23 cellular contexts compared by ENCODE assay signal in the genomic region with DNA sequence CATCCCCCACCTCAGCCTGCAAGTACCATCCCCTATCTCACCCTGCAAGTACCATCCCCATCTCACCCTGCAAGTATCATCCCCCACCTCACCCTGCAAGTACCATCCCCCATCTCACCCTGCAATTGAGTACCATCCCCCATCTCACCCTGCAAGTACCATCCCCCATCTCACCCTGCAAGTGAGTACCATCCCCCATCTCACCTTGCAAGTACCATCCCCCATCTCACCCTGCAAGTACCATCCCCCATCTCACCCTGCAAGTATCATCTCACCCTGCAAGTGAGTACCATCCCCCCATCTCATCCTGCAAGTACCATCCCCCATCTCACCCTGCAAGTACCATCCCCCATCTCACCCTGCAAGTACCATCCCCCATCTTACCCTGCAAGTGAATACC. TPM values are rescaled to one million over a fixed set of nuclear protein-coding genes. Genes with fewer than 3 reads are reported as not detected.
DNase-seq lines count a peak whose midpoint lies in the region; ATAC-seq, FAIRE-seq and TF ChIP-seq lines count a peak whose summit lies in the region.
"Had no signal": no experiment of that assay in that cellular context is flagged by ENCODE, and none has a peak within 500 bp of the region (broad histone marks: within the 10 kb centered on the region; RNA-seq: fewer than 3 reads in every experiment).

No MANE protein-coding gene starts in this region.

- CTCF ChIA-PET in HepG2 (lab: Yijun Ruan, JAX; ENCODE audit: low intra/inter-chr PET ratio, low total read pairs): no interaction called here

- H3K4ac ChIP-seq in mesendoderm (ENCODE audit: low read depth, low read length): no peak overlapping the region

- POLR2A ChIA-PET in HepG2 (lab: Yijun Ruan, JAX): no interaction called here

- H3K4me2 ChIP-seq in mesendoderm (ENCODE audit: low read length) (no peak overlapping the region), HepG2 (ENCODE audit: low read depth, low read length) (no peak overlapping the region)
- H3K4me2 ChIP-seq: BLaER1 treated with 17β-estradiol and CSF1 and Interleukin-3, amounts not matched to agents 10 nM and 100 nM had no signal

- H4K5ac ChIP-seq in mesendoderm (ENCODE audit: low read length): no peak overlapping the region

- H4K8ac ChIP-seq in mesendoderm (ENCODE audit: low read depth, low read length): no peak overlapping the region

- no peak for TF ChIP-seq CTCF in NB4 (IDR thresholded peaks at IDR 0.05; ENCODE audit: low read depth, low read length)
- TF ChIP-seq CTCF in HepG2 (CRISPR knock-in tag; IDR thresholded peaks at IDR 0.05): no peak

- no TSS peak for BruUV-seq in HepG2 (replicated peaks; lab: Mats Ljungman, UMichigan)

- H3K4me1 ChIP-seq in mesendoderm (ENCODE audit: control insufficient read depth, low read depth, low read length) (no peaks in the 10 kb centered on the region), HepG2 (ENCODE audit: insufficient read depth, low read length) (peaks cover 1% of the 10 kb centered on the region)
- H3K4me1 ChIP-seq: BE2C, HAP-1 had no signal

- TF ChIP-seq EP300 in HepG2 (IDR thresholded peaks at IDR 0.05; ENCODE audit: low read depth in 2 of 2, low read length in 2 of 2) (no peak), HepG2 (CRISPR knock-in tag; IDR thresholded peaks at IDR 0.05; ENCODE audit: borderline replicate concordance) (no peak)

- H4K20me1 ChIP-seq in HepG2 (ENCODE audit: insufficient read depth, low read length): no peaks in the 10 kb centered on the region

- TF ChIP-seq RAD21 in HepG2 (CRISPR knock-in tag; IDR thresholded peaks at IDR 0.05): no peak

- no peaks in the 10 kb centered on the region for H3K27me3 ChIP-seq in mesendoderm (ENCODE audit: insufficient read depth, low read length, poor library complexity)
- no peaks in the 10 kb centered on the region for H3K27me3 ChIP-seq in HepG2 (ENCODE audit: control insufficient read depth in 1 of 2, insufficient read depth in 2 of 2, low read length in 2 of 2)
- H3K27me3 ChIP-seq: BE2C had no signal

- H3K36me3 ChIP-seq in mesendoderm (ENCODE audit: control insufficient read depth, insufficient read depth, low read length): peaks cover 15% of the 10 kb centered on the region
- peaks cover 18 to 90% of the 10 kb centered on the region in 2 experiments for H3K36me3 ChIP-seq in HepG2 (replicated peaks in 1 of 2; ENCODE audit: control insufficient read depth in 1 of 2, insufficient read depth in 2 of 2, low read length in 2 of 2)

- peak; percentile 78 for FAIRE-seq in urothelium cell line (lab: Jason Lieb, UNC)
- FAIRE-seq in HepG2 (lab: Jason Lieb, UNC): no peak
- FAIRE-seq: A204.1, D721Med, GM12878, H54 had no signal

- ATAC-seq in HG03432 (IDR thresholded peaks at IDR 0.05; ENCODE audit: unreplicated experiment): no peak
- ATAC-seq in HepG2: no peak
- ATAC-seq: GM12878 had no signal

- H3K4me3 ChIP-seq in NB4 (ENCODE audit: low read depth, low read length) (no peak overlapping the region), mesendoderm (ENCODE audit: low read length) (no peak overlapping the region), HepG2 (replicated peaks in 1 of 3; ENCODE audit: insufficient read depth in 1 of 3, low read depth in 2 of 3, low read length in 3 of 3) (no peak overlapping the region)
- H3K4me3 ChIP-seq: BLaER1 treated with 17β-estradiol and CSF1 and Interleukin-3, amounts not matched to agents 10 nM and 100 nM; GM12878; GM23248; HAP-1 had no signal

- H2BK5ac ChIP-seq in mesendoderm (ENCODE audit: low read length): no peak overlapping the region

- H3K79me1 ChIP-seq in mesendoderm (ENCODE audit: low read length): no peaks in the 10 kb centered on the region

- no peaks in the 10 kb centered on the region for H3K9me3 ChIP-seq in HepG2 (ENCODE audit: low read length)
- H3K9me3 ChIP-seq: BE2C; BLaER1 treated with 17β-estradiol and CSF1 and Interleukin-3, amounts not matched to agents 10 nM and 100 nM; HAP-1 had no signal

- intact Hi-C loops in HepG2 (cut with micrococcal nuclease; ENCODE audit: unreplicated experiment): no loop called here

- H3K18ac ChIP-seq in mesendoderm (ENCODE audit: low read length): no peak overlapping the region

- no peak overlapping the region for H3K23ac ChIP-seq in mesendoderm (ENCODE audit: low read length)

- in situ Hi-C loops in HepG2 (cut with HindIII; ENCODE audit: extremely low pct_ligation_motif_present, low pct_unique_long_range_greater_than_20kb): no loop called here

- no peak overlapping the region for H3K56ac ChIP-seq in mesendoderm (ENCODE audit: low read length)

- H3K9ac ChIP-seq in mesendoderm (ENCODE audit: low read length) (no peak overlapping the region), HepG2 (ENCODE audit: insufficient read depth, low read depth, low read length) (no peak overlapping the region)
- H3K9ac ChIP-seq: BLaER1 treated with 17β-estradiol and CSF1 and Interleukin-3, amounts not matched to agents 10 nM and 100 nM; GM23248 had no signal

- no peak overlapping the region for H3K27ac ChIP-seq in mesendoderm (ENCODE audit: low read depth, low read length)
- no peak overlapping the region for H3K27ac ChIP-seq in HepG2 (ENCODE audit: extremely low read length, insufficient read depth, low read length)
- H3K27ac ChIP-seq: BLaER1 treated with 17β-estradiol and CSF1 and Interleukin-3, amounts not matched to agents 10 nM and 100 nM; GM23248 had no signal

- no peak overlapping the region for H2BK120ac ChIP-seq in mesendoderm (ENCODE audit: low read depth, low read length)

- TF ChIP-seq POLR2A in NB4 (IDR thresholded peaks at IDR 0.05; ENCODE audit: extremely low read depth, insufficient read length): no peak
- TF ChIP-seq POLR2A in HepG2 (IDR thresholded peaks at IDR 0.05; ENCODE audit: insufficient read depth in 1 of 2, low read depth in 2 of 2, low read length in 2 of 2): no peak

- H3K79me2 ChIP-seq in mesendoderm (ENCODE audit: control insufficient read depth, insufficient read depth, low read length) (no peaks in the 10 kb centered on the region), HepG2 (ENCODE audit: insufficient read depth, low read length) (no peaks in the 10 kb centered on the region)

- H2BK15ac ChIP-seq in mesendoderm (replicated peaks; ENCODE audit: low read depth): no peak overlapping the region

- no peak overlapping the region for H2AK5ac ChIP-seq in mesendoderm (ENCODE audit: low read length)

- H2AFZ ChIP-seq in HepG2 (ENCODE audit: low read length): no peak overlapping the region
- H2AFZ ChIP-seq: GM23248 had no signal

- peak; percentile 1 for DNase-seq in NB4 (ENCODE audit: low read depth)
- peak; percentile 44 for DNase-seq in mesendoderm
- no peak for DNase-seq in urothelium cell line (ENCODE audit: low spot score)
- no peak for DNase-seq in activated effector memory CD4-positive, alpha-beta T cell treated with Interleukin-2 at 50 U/mL for 16 hours
- no peak for DNase-seq in HepG2 (ENCODE audit: low spot score)
- DNase-seq: AML-193; BE2C; CD4-positive, alpha-beta T cell; CD8-positive, alpha-beta memory T cell; DMS 273 treated with DMSO at 0.1 percent for 48 hours; DMS79; EL; GDM1; GM23248; HFFc6 had no signal

RNA-seq across cellular contexts. Expression of a gene that starts 45.0 kb away (rescaled TPM):
- polyA plus RNA-seq in mesendoderm (2013, experiment 1 of 2): 79.1 TPM
- 74.8 TPM for polyA plus RNA-seq in mesendoderm (2013, experiment 2 of 2)
- total RNA-seq in HepG2 (2016; rRNA removed; fragmentation: Illumina TruSeq; extraction: Trizol): 65.1 and 94.2 TPM in 2 replicates
- 54.6 and 64.5 TPM in 2 replicates for total RNA-seq in HepG2 (2016; cell fraction: cytosol; rRNA removed; fragmentation: Illumina TruSeq; extraction: Trizol; ENCODE audit: low read depth)
- 59.7 and 87.2 TPM in 2 replicates for total RNA-seq in HepG2 (2016; cell fraction: insoluble cytoplasmic fraction; rRNA removed; fragmentation: Illumina TruSeq; extraction: Trizol)
- 25.9 and 26.0 TPM in 2 replicates for total RNA-seq in HepG2 (2016; cell fraction: membrane; rRNA removed; fragmentation: Illumina TruSeq; extraction: Trizol)
- total RNA-seq in HepG2 (2016; cell fraction: nucleus; rRNA removed; fragmentation: Illumina TruSeq; extraction: Trizol): 50.6 and 52.1 TPM in 2 replicates
- 60.8 and 67.5 TPM in 2 replicates for polyA plus RNA-seq in HepG2 (2011; rRNA removed)
- polyA plus RNA-seq in HepG2 (2011; cell fraction: cytosol; rRNA removed): 37.8 and 48.4 TPM in 2 replicates
- polyA plus RNA-seq in HepG2 (2011; cell fraction: nucleus; rRNA removed): 75.4 and 75.5 TPM in 2 replicates
- polyA plus RNA-seq in HepG2 (2012): 25.2 and 25.4 TPM in 2 replicates
- polyA plus RNA-seq in HepG2 (2016; cell fraction: cytosol; fragmentation: Illumina TruSeq; extraction: Trizol; ENCODE audit: low read depth): 6.4 and 6.5 TPM in 2 replicates
- polyA plus RNA-seq in HepG2 (2016; cell fraction: insoluble cytoplasmic fraction; fragmentation: Illumina TruSeq; extraction: Trizol; ENCODE audit: low read depth): 73.3 and 82.2 TPM in 2 replicates
- 8.3 and 15.1 TPM in 2 replicates for polyA plus RNA-seq in HepG2 (2016; cell fraction: membrane; fragmentation: Illumina TruSeq; extraction: Trizol; ENCODE audit: low read depth)
- 75.8 and 82.9 TPM in 2 replicates for polyA plus RNA-seq in HepG2 (2016; cell fraction: nucleus; fragmentation: Illumina TruSeq; extraction: Trizol; ENCODE audit: insufficient read depth, low read depth)
- polyA minus RNA-seq in HepG2 (2011; rRNA and poly(A)+ RNA removed; ENCODE audit: low replicate concordance): 87.6 and 214 TPM in 2 replicates
- polyA minus RNA-seq in HepG2 (2011; cell fraction: cytosol; rRNA and poly(A)+ RNA removed): 38.7 and 40.2 TPM in 2 replicates
- 47.1 and 51.6 TPM in 2 replicates for polyA minus RNA-seq in HepG2 (2011; cell fraction: nucleus; rRNA and poly(A)+ RNA removed)

RNA-seq across cellular contexts. Expression of a gene that starts 53.0 kb away (rescaled TPM):
- polyA plus RNA-seq in mesendoderm (2013, experiment 1 of 2): 11.4 TPM
- 12.0 TPM for polyA plus RNA-seq in mesendoderm (2013, experiment 2 of 2)
- total RNA-seq in HepG2 (2016; rRNA removed; fragmentation: Illumina TruSeq; extraction: Trizol): 3.3 and 3.7 TPM in 2 replicates
- 0.53 and 0.81 TPM in 2 replicates for total RNA-seq in HepG2 (2016; cell fraction: cytosol; rRNA removed; fragmentation: Illumina TruSeq; extraction: Trizol; ENCODE audit: low read depth)
- total RNA-seq in HepG2 (2016; cell fraction: insoluble cytoplasmic fraction; rRNA removed; fragmentation: Illumina TruSeq; extraction: Trizol): 2.7 and 2.8 TPM in 2 replicates
- 2.0 and 2.4 TPM in 2 replicates for total RNA-seq in HepG2 (2016; cell fraction: membrane; rRNA removed; fragmentation: Illumina TruSeq; extraction: Trizol)
- 5.0 and 6.9 TPM in 2 replicates for total RNA-seq in HepG2 (2016; cell fraction: nucleus; rRNA removed; fragmentation: Illumina TruSeq; extraction: Trizol)
- 2.0 and 2.8 TPM in 2 replicates for polyA plus RNA-seq in HepG2 (2011; rRNA removed)
- 1.3 and 1.9 TPM in 2 replicates for polyA plus RNA-seq in HepG2 (2011; cell fraction: cytosol; rRNA removed)
- 4.3 and 4.8 TPM in 2 replicates for polyA plus RNA-seq in HepG2 (2011; cell fraction: nucleus; rRNA removed)
- polyA plus RNA-seq in HepG2 (2012): 1.9 and 2.2 TPM in 2 replicates
- 0.18 and 0.32 TPM in 2 replicates for polyA plus RNA-seq in HepG2 (2016; cell fraction: cytosol; fragmentation: Illumina TruSeq; extraction: Trizol; ENCODE audit: low read depth)
- 2.4 and 2.5 TPM in 2 replicates for polyA plus RNA-seq in HepG2 (2016; cell fraction: insoluble cytoplasmic fraction; fragmentation: Illumina TruSeq; extraction: Trizol; ENCODE audit: low read depth)
- 0.85 and 1.3 TPM in 2 replicates for polyA plus RNA-seq in HepG2 (2016; cell fraction: membrane; fragmentation: Illumina TruSeq; extraction: Trizol; ENCODE audit: low read depth)
- polyA plus RNA-seq in HepG2 (2016; cell fraction: nucleus; fragmentation: Illumina TruSeq; extraction: Trizol; ENCODE audit: insufficient read depth, low read depth): 6.7 and 7.3 TPM in 2 replicates
- polyA minus RNA-seq in HepG2 (2011; rRNA and poly(A)+ RNA removed; ENCODE audit: low replicate concordance): 2.7 and 5.2 TPM in 2 replicates
- polyA minus RNA-seq in HepG2 (2011; cell fraction: cytosol; rRNA and poly(A)+ RNA removed): 2.4 and 3.0 TPM in 2 replicates
- 5.9 and 7.6 TPM in 2 replicates for polyA minus RNA-seq in HepG2 (2011; cell fraction: nucleus; rRNA and poly(A)+ RNA removed)
- total RNA-seq: CD4-positive, alpha-beta T cell had no signal
- polyA plus RNA-seq: CD14-positive monocyte; CD8-positive, alpha-beta memory T cell had no signal

Comparison
In these comparisons a context has a peak if more than half of its experiments do, and no peak if none do; other contexts are left out.
1. DNase-seq: peak in NB4 (single experiment) and mesendoderm (single experiment); none in urothelium cell line (single experiment), activated effector memory CD4-positive, alpha-beta T cell treated with Interleukin-2 at 50 U/mL for 16 hours (single experiment) and HepG2 (single experiment).